In the genomic region with DNA sequence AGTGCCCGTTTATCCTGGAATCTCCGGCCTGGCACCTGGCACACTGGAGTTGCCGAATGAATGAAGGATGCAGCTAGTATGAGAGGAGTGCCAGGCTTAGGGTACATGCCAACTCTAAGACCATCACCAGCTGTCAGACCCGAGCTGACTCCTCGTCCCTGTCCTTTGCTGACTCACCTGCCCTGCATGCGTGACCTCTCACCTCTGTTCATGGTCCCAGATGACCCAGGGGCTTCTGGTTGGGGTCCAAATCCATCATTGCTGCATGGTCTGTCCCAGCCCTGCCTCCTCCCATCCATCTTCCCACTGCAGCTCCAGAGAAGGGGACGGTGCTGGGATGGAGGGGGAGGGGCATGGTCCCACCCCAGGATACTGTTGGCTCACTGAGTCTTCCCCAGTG, we compare ENCODE assay signal across 34 cellular contexts. TPM values are rescaled to one million over a fixed set of nuclear protein-coding genes. Genes with fewer than 3 reads are reported as not detected.
"Had no signal": no experiment of that assay in that cellular context is flagged by ENCODE, and none has a peak within 500 bp of the region (broad histone marks: within the 10 kb centered on the region; RNA-seq: fewer than 3 reads in every experiment).

No MANE protein-coding gene starts in this region.

- H3K9me3 ChIP-seq: esophagus muscularis mucosa, gastrocnemius medialis, heart left ventricle had no signal

- FAIRE-seq: astrocyte, bronchial epithelial cell, colon had no signal

- H3K4me3 Mint-ChIP-seq: activated B cell treated with CpG ODN at 0.5 μM for 24 hours; activated CD8-positive, alpha-beta T cell treated with anti-CD3 and anti-CD28 coated beads for 36 hours; activated naive CD8-positive, alpha-beta T cell; activated T-cell treated with anti-CD3 and anti-CD28 coated beads, Interleukin-2, amount 50 U/mL, for 4 hours; activated T-helper 17 cell treated with anti-CD3 and anti-CD28 coated beads, Interleukin-2, amount 50 U/mL, for 72 hours; central memory CD8-positive, alpha-beta T cell; effector memory CD8-positive, alpha-beta T cell; T-helper 1 cell treated with Interleukin-12 subunit alpha and Interleukin-12 subunit beta and Interleukin-4 antibody, amounts not matched to agents 30 μg/mL and 1 μg/mL, for 36 hours had no signal

- H3K9me3 Mint-ChIP-seq: activated B cell treated with CpG ODN at 0.5 μM for 24 hours; activated CD8-positive, alpha-beta T cell treated with anti-CD3 and anti-CD28 coated beads for 36 hours; activated T-cell treated with anti-CD3 and anti-CD28 coated beads, Interleukin-2, amount 50 U/mL, for 4 hours; activated T-helper 17 cell treated with anti-CD3 and anti-CD28 coated beads, Interleukin-2, amount 50 U/mL, for 72 hours; central memory CD8-positive, alpha-beta T cell; effector memory CD8-positive, alpha-beta T cell; T-helper 1 cell treated with Interleukin-12 subunit alpha and Interleukin-12 subunit beta and Interleukin-4 antibody, amounts not matched to agents 30 μg/mL and 1 μg/mL, for 36 hours had no signal

- ATAC-seq: activated CD4-positive, CD25-positive, alpha-beta regulatory T cell treated with anti-CD3 and anti-CD28 coated beads, Interleukin-2, amount 50 U/mL, for 24 hours; activated CD8-positive, alpha-beta T cell treated with anti-CD3 and anti-CD28 coated beads for 36 hours; activated T-cell treated with anti-CD3 and anti-CD28 coated beads, Interleukin-2, amount 50 U/mL, for 4 hours; activated T-helper 17 cell treated with anti-CD3 and anti-CD28 coated beads, Interleukin-2, amount 50 U/mL, for 72 hours; effector memory CD8-positive, alpha-beta T cell; foreskin keratinocyte; gastrocnemius medialis; heart left ventricle had no signal

- H3K27me3 ChIP-seq: brain microvascular endothelial cell had no signal

- H3K4me1 ChIP-seq: esophagus muscularis mucosa, foreskin keratinocyte, gastrocnemius medialis, heart left ventricle had no signal

- H3K4me3 ChIP-seq: esophagus muscularis mucosa, gastrocnemius medialis, heart left ventricle had no signal

- H3K36me3 ChIP-seq: brain microvascular endothelial cell, esophagus muscularis mucosa, gastrocnemius medialis, heart left ventricle, WERI-Rb-1 had no signal

- H3K36me3 Mint-ChIP-seq: activated naive CD8-positive, alpha-beta T cell had no signal

- DNase-seq: activated B cell treated with CpG ODN at 0.5 μM for 24 hours; activated CD4-positive, alpha-beta T cell treated with anti-CD3 and anti-CD28 coated beads for 48 hours; activated CD4-positive, alpha-beta T cell treated with anti-CD3 and anti-CD28 coated beads, Interleukin-2, amount 50 U/mL, for 1 hour; activated CD4-positive, alpha-beta T cell treated with anti-CD3 and anti-CD28 coated beads, Interleukin-2, amount 50 U/mL, for 48 hours; activated CD8-positive, alpha-beta memory T cell treated with anti-CD3 and anti-CD28 coated beads for 24 hours; activated CD8-positive, alpha-beta T cell treated with anti-CD3 and anti-CD28 coated beads for 36 hours; activated effector memory CD4-positive, alpha-beta T cell treated with Interleukin-2 at 50 U/mL for 16 hours; activated gamma-delta T cell treated with Interleukin-2 at 50 U/mL for 16 hours; activated naive CD4-positive, alpha-beta T cell treated with anti-CD3 and anti-CD28 coated beads, Interleukin-2, amount 50 U/mL, for 16 hours; activated naive CD4-positive, alpha-beta T cell treated with Interleukin-2 at 50 U/mL for 16 hours; activated T-cell treated with anti-CD3 and anti-CD28 coated beads, Interleukin-2, amount 50 U/mL, for 4 hours; amniotic stem cell; anterior cingulate cortex; brain microvascular endothelial cell; cortex of kidney; dermis blood vessel endothelial cell; effector CD4-positive, alpha-beta T cell; effector memory CD8-positive, alpha-beta T cell; erythroblast; foreskin keratinocyte; gastrocnemius medialis; glutamatergic neuron; heart left ventricle; T1000 had no signal

- H3K4me1 Mint-ChIP-seq: activated B cell treated with CpG ODN at 0.5 μM for 24 hours; activated T-helper 17 cell treated with anti-CD3 and anti-CD28 coated beads, Interleukin-2, amount 50 U/mL, for 72 hours; central memory CD8-positive, alpha-beta T cell had no signal

- H3K27ac ChIP-seq: brain microvascular endothelial cell, esophagus muscularis mucosa, foreskin keratinocyte, gastrocnemius medialis, heart left ventricle, WERI-Rb-1 had no signal

- H3K27ac Mint-ChIP-seq: activated B cell treated with CpG ODN at 0.5 μM for 24 hours; activated CD8-positive, alpha-beta T cell treated with anti-CD3 and anti-CD28 coated beads for 36 hours; activated naive CD8-positive, alpha-beta T cell; activated T-helper 17 cell treated with anti-CD3 and anti-CD28 coated beads, Interleukin-2, amount 50 U/mL, for 72 hours; effector memory CD8-positive, alpha-beta T cell; T-helper 1 cell treated with Interleukin-12 subunit alpha and Interleukin-12 subunit beta and Interleukin-4 antibody, amounts not matched to agents 30 μg/mL and 1 μg/mL, for 36 hours had no signal

RNA-seq across cellular contexts. Expression of a gene that starts 9.9 kb away (rescaled TPM):
- total RNA-seq: bronchial epithelial cell had no signal
